In genomic region chr4:109730294-109731051, GRCh38 we compare ENCODE assay signal across 8 cellular contexts. TPM values are rescaled to one million over a fixed set of nuclear protein-coding genes. Genes with fewer than 3 reads are reported as not detected.
DNase-seq lines count a peak whose midpoint lies in the region; ATAC-seq and TF ChIP-seq lines count a peak whose summit lies in the region.

No MANE protein-coding gene starts in this region.

- peak overlapping the region; percentile 78 to 80 for H3K27ac ChIP-seq in thoracic aorta

- H3K27me3 ChIP-seq in thoracic aorta (replicated peaks; ENCODE audit: insufficient read depth), result no peaks in the 10 kb centered on the region

- no peaks in the 10 kb centered on the region for H3K9me3 ChIP-seq in thoracic aorta

- H3K4me1 ChIP-seq in thoracic aorta (ENCODE audit: control insufficient read depth in 1 of 2, low read depth in 2 of 2), result peaks cover 2 to 21% of the 10 kb centered on the region in 2 donors

- H3K4me3 ChIP-seq in thoracic aorta, result peak overlapping the region; percentile 94

- H3K36me3 Mint-ChIP-seq in T-cell (peaks cover 14% of the 10 kb centered on the region), endothelial cell (ENCODE audit: low read depth, unreplicated experiment) (peaks cover 3% of the 10 kb centered on the region)

- peak overlapping the region; percentile 73 to 85 for H3K27ac Mint-ChIP-seq in T-cell
- peak overlapping the region; percentile 82 for H3K27ac Mint-ChIP-seq in endothelial cell (ENCODE audit: unreplicated experiment)

- TF ChIP-seq CTCF in endothelial cell (IDR thresholded peaks at IDR 0.05; ENCODE audit: unreplicated experiment), result no peak
- TF ChIP-seq CTCF in thoracic aorta (IDR thresholded peaks at IDR 0.05), result no peak

- H3K4me3 Mint-ChIP-seq in T-cell (peak overlapping the region; percentile 81 to 87 (median 84)), endothelial cell (ENCODE audit: unreplicated experiment) (peak overlapping the region; percentile 90)

- CTCF ChIA-PET in T-cell (lab: Charles Lee), result interaction anchor here in 1 of 2 donors (0.5 to 3.0 kb wide), 7 partner anchors 26 to 298 kb away, joined by 3 to 10 read pairs (median 4); partner anchors contain the start of genes CASP6 and SEC24B

- H3K9me3 Mint-ChIP-seq in T-cell (no peaks in the 10 kb centered on the region), endothelial cell (ENCODE audit: unreplicated experiment) (no peaks in the 10 kb centered on the region)

- H3K36me3 ChIP-seq in thoracic aorta, result no peaks in the 10 kb centered on the region

- no peaks in the 10 kb centered on the region for H3K27me3 Mint-ChIP-seq in T-cell
- H3K27me3 Mint-ChIP-seq in endothelial cell (ENCODE audit: unreplicated experiment), result peaks cover 3% of the 10 kb centered on the region

- DNase-seq in NCI-H1092 (lab: John Stamatoyannopoulos, UW) (peak; percentile 34), NCI-H1092 treated with DMSO at 0.1 percent for 48 hours (lab: John Stamatoyannopoulos, UW) (no peak), HS-5 (ENCODE audit: low read depth) (peak; percentile 36), T-cell (peak in 3 of 34 experiments; percentile 0 to 2 (median 0)), endothelial cell (ENCODE audit: low spot score) (peak; percentile 55), mesenteric fat pad (ENCODE audit: low spot score) (peak; percentile 88), thoracic aorta (ENCODE audit: low spot score) (peak; percentile 3)

- POLR2A ChIA-PET in T-cell (lab: Charles Lee), result interaction anchor here in 1 of 2 donors (0.9 kb wide), 1 partner anchor 30 kb away, joined by 3 read pairs; no protein-coding TSS in a partner anchor

- H3K4me1 Mint-ChIP-seq in T-cell (peaks cover 22 to 35% (median 25%) of the 10 kb centered on the region in 3 donors), endothelial cell (ENCODE audit: unreplicated experiment) (peaks cover 15% of the 10 kb centered on the region)

- ATAC-seq in GM21528 (IDR thresholded peaks at IDR 0.05; ENCODE audit: low FRiP score, unreplicated experiment) (peak; percentile 52), T-cell (replicated peaks in 1 of 4) (no peak), thoracic aorta (ENCODE audit: insufficient number of reproducible peaks, low FRiP score, low read depth) (peak; percentile 53)

RNA-seq across cellular contexts. Expression of gene PLA2G12A, which starts 0.6 kb away (rescaled TPM):
- total RNA-seq in T-cell, result 10 to 100 TPM; 11.4 to 20.6 (median 18.1) TPM
- total RNA-seq in endothelial cell (ENCODE audit: unreplicated experiment), result 31.1 TPM
- total RNA-seq in mesenteric fat pad, result 31.9 TPM
- total RNA-seq in thoracic aorta, result 100 to 1,000 TPM in 1 of 2 donors, 10 to 100 TPM in 1; 20.3 to 635 TPM

RNA-seq across cellular contexts. Expression of gene CASP6, which starts 27.2 kb away (rescaled TPM):
- total RNA-seq in T-cell, result 10 to 100 TPM; 16.8 to 23.2 (median 18.3) TPM
- total RNA-seq in endothelial cell (ENCODE audit: unreplicated experiment), result 76.4 TPM
- 11.4 TPM for total RNA-seq in mesenteric fat pad
- total RNA-seq in thoracic aorta, result 10 to 100 TPM in 1 of 2 donors, 1 to 10 TPM in 1; 9.0 to 17.3 TPM

Comparison
In these comparisons a context has a peak if more than half of its experiments do, and no peak if none do; other contexts are left out.
1. ATAC-seq: peak in GM21528 (single experiment) and thoracic aorta (single experiment); none in T-cell (0 of 4).